Comparison of ENCODE assay signal across 8 cellular contexts in the genomic region with DNA sequence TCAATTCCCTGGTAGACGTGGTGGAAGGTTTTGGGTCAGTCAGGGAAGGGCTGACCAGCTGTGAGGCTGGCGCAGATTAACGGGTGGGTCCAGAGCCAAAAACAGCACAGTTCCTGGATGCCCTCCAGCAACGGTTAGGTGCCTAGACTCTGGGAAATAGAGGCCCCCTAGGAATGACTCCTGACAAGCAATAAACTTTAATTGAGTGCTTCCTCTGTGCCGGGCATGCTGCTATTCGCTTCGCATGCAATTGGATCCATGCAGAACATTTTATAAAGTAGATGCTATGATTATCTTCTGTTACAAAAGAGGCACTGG. TPM values are rescaled to one million over a fixed set of nuclear protein-coding genes. Genes with fewer than 3 reads are reported as not detected.
DNase-seq lines count a peak whose midpoint lies in the region; ATAC-seq, FAIRE-seq and TF ChIP-seq lines count a peak whose summit lies in the region.

No MANE protein-coding gene starts in this region.

- H3K4me3 ChIP-seq in Karpas-422 (ENCODE audit: low read length) (peak overlapping the region; percentile 75), astrocyte (ENCODE audit: insufficient read depth, low read depth, low read length) (peak overlapping the region; percentile 84), iPS-20b (ENCODE audit: low read length) (peak overlapping the region; percentile 96)

- H3K4me1 ChIP-seq in Karpas-422 (ENCODE audit: low read length) (peaks cover 24% of the 10 kb centered on the region), astrocyte (ENCODE audit: insufficient read depth, low read length) (peaks cover 24% of the 10 kb centered on the region), iPS-20b (ENCODE audit: insufficient read depth, low read length) (peaks cover 4% of the 10 kb centered on the region)

- H3K79me2 ChIP-seq in Karpas-422 (ENCODE audit: low read length) (peaks cover 11% of the 10 kb centered on the region), astrocyte (ENCODE audit: insufficient read depth, low read length) (peaks cover 38% of the 10 kb centered on the region)

- H3K4me1 Mint-ChIP-seq in astrocyte (ENCODE audit: low read depth, unreplicated experiment) = peaks cover 25% of the 10 kb centered on the region
- H3K4me1 Mint-ChIP-seq in stimulated activated memory B cell treated with anti-CD40 and anti-IgM and Interleukin-4, amounts not matched to agents 10 μg/mL and 1 μg/mL and 100 μg/mL, for 72 hours = peaks cover 41% of the 10 kb centered on the region

- H3K9me3 ChIP-seq in Karpas-422 (ENCODE audit: low read length) (no peaks in the 10 kb centered on the region), astrocyte (ENCODE audit: insufficient read depth, low read depth, low read length) (no peaks in the 10 kb centered on the region), iPS-20b (ENCODE audit: insufficient read depth, low read depth, low read length) (no peaks in the 10 kb centered on the region)

- FAIRE-seq in astrocyte (lab: Jason Lieb, UNC) = no peak

- H4K20me1 ChIP-seq in Karpas-422 (ENCODE audit: insufficient read depth, low read depth, low read length) (no peaks in the 10 kb centered on the region), astrocyte (ENCODE audit: insufficient read depth, low read length) (peaks cover 20% of the 10 kb centered on the region)

- H3K4me2 ChIP-seq in Karpas-422 (ENCODE audit: low read depth, low read length, poor library complexity, severe bottlenecking) = peak overlapping the region; percentile 75
- peak overlapping the region; percentile 88 for H3K4me2 ChIP-seq in astrocyte (ENCODE audit: low read length)

- peak overlapping the region; percentile 92 for H3K4me3 Mint-ChIP-seq in astrocyte (ENCODE audit: unreplicated experiment)
- H3K4me3 Mint-ChIP-seq in stimulated activated memory B cell treated with anti-CD40 and anti-IgM and Interleukin-4, amounts not matched to agents 10 μg/mL and 1 μg/mL and 100 μg/mL, for 72 hours = peak overlapping the region; percentile 86

- H3K27ac Mint-ChIP-seq in astrocyte (ENCODE audit: unreplicated experiment) = peak overlapping the region; percentile 80
- peak overlapping the region; percentile 88 for H3K27ac Mint-ChIP-seq in stimulated activated memory B cell treated with anti-CD40 and anti-IgM and Interleukin-4, amounts not matched to agents 10 μg/mL and 1 μg/mL and 100 μg/mL, for 72 hours

- H3K9me3 Mint-ChIP-seq in astrocyte (ENCODE audit: unreplicated experiment) = no peaks in the 10 kb centered on the region
- H3K9me3 Mint-ChIP-seq in stimulated activated memory B cell treated with anti-CD40 and anti-IgM and Interleukin-4, amounts not matched to agents 10 μg/mL and 1 μg/mL and 100 μg/mL, for 72 hours = no peaks in the 10 kb centered on the region

- H2AFZ ChIP-seq in Karpas-422 (ENCODE audit: low read length) (peak overlapping the region; percentile 67), astrocyte (ENCODE audit: low read depth, low read length) (peak overlapping the region; percentile 62)

- peak; percentile 6 for DNase-seq in COLO668 (lab: John Stamatoyannopoulos, UW; ENCODE audit: unreplicated experiment)
- DNase-seq in Karpas-422 = no peak
- DNase-seq in astrocyte (ENCODE audit: low read depth) = peak; percentile 34
- DNase-seq in HPDE6-E6E7 (ENCODE audit: extremely low spot score) = no peak
- DNase-seq in cerebellar nuclear complex (lab: John Stamatoyannopoulos, UW) = no peak

- H3K9ac ChIP-seq in Karpas-422 (ENCODE audit: low read length) (peak overlapping the region; percentile 73), astrocyte (ENCODE audit: low read length) (peak overlapping the region; percentile 88), iPS-20b (ENCODE audit: low read depth, low read length) (peak overlapping the region; percentile 73; the same call in 1 of the 2 replicates)

- ATAC-seq in stimulated activated memory B cell treated with anti-CD40 and anti-IgM and Interleukin-4, amounts not matched to agents 10 μg/mL and 1 μg/mL and 100 μg/mL, for 72 hours = no peak
- ATAC-seq in HG03469 (IDR thresholded peaks at IDR 0.05; ENCODE audit: unreplicated experiment) = no peak

- H3K9me2 ChIP-seq in Karpas-422 (replicated peaks; ENCODE audit: insufficient read depth, low read length) = no peaks in the 10 kb centered on the region

- TF ChIP-seq CTCF in astrocyte (IDR thresholded peaks at IDR 0.05; ENCODE audit: insufficient read depth, low read depth, low read length) = no peak

- H3K27me3 Mint-ChIP-seq in astrocyte (ENCODE audit: low read depth, unreplicated experiment) = no peaks in the 10 kb centered on the region
- no peaks in the 10 kb centered on the region for H3K27me3 Mint-ChIP-seq in stimulated activated memory B cell treated with anti-CD40 and anti-IgM and Interleukin-4, amounts not matched to agents 10 μg/mL and 1 μg/mL and 100 μg/mL, for 72 hours

- H3K27ac ChIP-seq in Karpas-422 (ENCODE audit: low read length) (no peak overlapping the region), astrocyte (ENCODE audit: low read depth, low read length) (peak overlapping the region; percentile 90), iPS-20b (ENCODE audit: low read length) (no peak overlapping the region)

- no peaks in the 10 kb centered on the region for H3K36me3 ChIP-seq in Karpas-422 (ENCODE audit: insufficient read depth, low read length)
- peaks cover 3% of the 10 kb centered on the region for H3K36me3 ChIP-seq in astrocyte (ENCODE audit: insufficient read depth, low read length)
- H3K36me3 ChIP-seq in iPS-20b (ENCODE audit: insufficient read depth, low read depth, low read length) = peaks cover 31% of the 10 kb centered on the region; the same call in 1 of the 2 replicates

- H3K36me3 Mint-ChIP-seq in astrocyte (ENCODE audit: low read depth, unreplicated experiment) = peaks cover 2% of the 10 kb centered on the region
- H3K36me3 Mint-ChIP-seq in stimulated activated memory B cell treated with anti-CD40 and anti-IgM and Interleukin-4, amounts not matched to agents 10 μg/mL and 1 μg/mL and 100 μg/mL, for 72 hours = peaks cover 4% of the 10 kb centered on the region

- H3K27me3 ChIP-seq in Karpas-422 (ENCODE audit: low read length) = no peaks in the 10 kb centered on the region
- H3K27me3 ChIP-seq in astrocyte (ENCODE audit: insufficient read depth, low read length) = no peaks in the 10 kb centered on the region
- H3K27me3 ChIP-seq in iPS-20b (ENCODE audit: insufficient read depth, low read length) = no peaks in the 10 kb centered on the region

RNA-seq across cellular contexts. Expression of gene ZNF449, which starts 0.7 kb away (rescaled TPM):
- 2.6 and 5.9 TPM in 2 replicates for total RNA-seq in Karpas-422 (2014; rRNA removed; shearing (Covaris generic); ENCODE audit: low replicate concordance)
- 6.6 and 6.8 TPM in 2 replicates for total RNA-seq in astrocyte

RNA-seq across cellular contexts. Expression of gene ZNF75D, which starts 1.4 kb away (rescaled TPM):
- total RNA-seq in Karpas-422 (2014; rRNA removed; shearing (Covaris generic); ENCODE audit: low replicate concordance) = 8.5 TPM in 2 replicates
- 5.2 and 5.4 TPM in 2 replicates for total RNA-seq in astrocyte

RNA-seq across cellular contexts. Expression of gene ETDC, which starts 36.0 kb away (rescaled TPM):
- not detected in 2 replicates for total RNA-seq in Karpas-422 (2014; rRNA removed; shearing (Covaris generic); ENCODE audit: low replicate concordance)
- not detected in 2 replicates for total RNA-seq in astrocyte

Comparison
In these comparisons a context has a peak if more than half of its experiments do, and no peak if none do; other contexts are left out.
1. DNase-seq: peak in COLO668 (single experiment) and astrocyte (single experiment); none in Karpas-422 (single experiment), HPDE6-E6E7 (single experiment) and cerebellar nuclear complex (0 of 2).
2. Peak in every context shown above with its lines, with median percentiles within 50 percentile points of each other: H3K4me3 ChIP-seq and H3K9ac ChIP-seq.